32 cellular contexts compared by ENCODE assay signal in the genomic region with DNA sequence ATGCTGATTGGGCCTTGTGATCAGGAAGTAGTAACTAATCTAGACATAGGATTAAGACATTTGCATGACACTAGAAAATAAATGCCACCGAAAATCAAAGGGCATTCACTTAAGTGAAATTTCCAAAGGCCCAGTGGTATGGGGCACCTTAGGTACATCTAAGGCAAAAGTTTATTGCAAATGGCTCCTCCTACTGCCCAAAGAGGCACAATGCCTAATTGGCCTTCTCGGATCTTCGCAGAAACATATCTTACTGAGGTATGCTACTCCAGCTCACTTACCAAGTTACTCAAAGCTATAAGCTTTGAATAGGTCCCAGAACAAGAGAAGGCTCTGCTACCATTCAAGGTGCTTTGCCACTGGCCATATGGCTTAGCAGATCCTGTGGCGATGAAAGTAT.
A peak's percentile ranks its signal among the peaks of the same experiment; 100 is the strongest.
DNase-seq lines count a peak whose midpoint lies in the region; ATAC-seq, FAIRE-seq and TF ChIP-seq lines count a peak whose summit lies in the region.
"Had no signal": no experiment of that assay in that cellular context is flagged by ENCODE, and none has a peak within 500 bp of the region (broad histone marks: within the 10 kb centered on the region; RNA-seq: fewer than 3 reads in every experiment).

No MANE protein-coding gene starts in this region.

- H3K9me3 ChIP-seq in kidney (ENCODE audit: control insufficient read depth in 1 of 2, low read length in 2 of 2), result no peaks in the 10 kb centered on the region
- H3K9me3 ChIP-seq: adrenal gland; BLaER1 treated with 17β-estradiol and CSF1 and Interleukin-3, amounts not matched to agents 10 nM and 100 nM; heart left ventricle; neutrophil; prostate gland; sigmoid colon; upper lobe of left lung had no signal

- H3K4me3 ChIP-seq in LNCaP clone FGC (ENCODE audit: low read depth, low read length) (no peak overlapping the region), kidney epithelial cell (ENCODE audit: low read depth, low read length) (no peak overlapping the region), kidney (ENCODE audit: low read length in 2 of 2) (no peak overlapping the region)
- H3K4me3 ChIP-seq: adrenal gland; BLaER1 treated with 17β-estradiol and CSF1 and Interleukin-3, amounts not matched to agents 10 nM and 100 nM; heart left ventricle; prostate gland; sigmoid colon; upper lobe of left lung had no signal

- no peak overlapping the region for H3K4me3 Mint-ChIP-seq in WTC11
- H3K4me3 Mint-ChIP-seq in effector memory CD8-positive, alpha-beta T cell, result no peak overlapping the region
- H3K4me3 Mint-ChIP-seq: activated B cell treated with CpG ODN at 0.5 μM for 24 hours; activated T-cell treated with anti-CD3 and anti-CD28 coated beads, Interleukin-2, amount 50 U/mL, for 72 hours; stimulated activated naive B cell treated with anti-CD40 and anti-IgM and Interleukin-4, amounts not matched to agents 10 μg/mL and 1 μg/mL and 100 μg/mL, for 72 hours had no signal

- no peaks in the 10 kb centered on the region for H3K4me1 ChIP-seq in kidney (ENCODE audit: control insufficient read depth in 1 of 2, insufficient read depth in 1 of 2, low read depth in 1 of 2, low read length in 2 of 2)
- H3K4me1 ChIP-seq: prostate gland had no signal

- no peak for FAIRE-seq in kidney (lab: Jason Lieb, UNC)

- intact Hi-C loops in kidney (cut with DNase I), result no loop called here

- no peak overlapping the region for H3K27ac Mint-ChIP-seq in WTC11
- no peak overlapping the region for H3K27ac Mint-ChIP-seq in effector memory CD8-positive, alpha-beta T cell
- H3K27ac Mint-ChIP-seq: activated B cell treated with CpG ODN at 0.5 μM for 24 hours; activated T-cell treated with anti-CD3 and anti-CD28 coated beads, Interleukin-2, amount 50 U/mL, for 72 hours; stimulated activated naive B cell treated with anti-CD40 and anti-IgM and Interleukin-4, amounts not matched to agents 10 μg/mL and 1 μg/mL and 100 μg/mL, for 72 hours had no signal

- no peak overlapping the region for H3K9ac ChIP-seq in kidney (ENCODE audit: low read length in 2 of 2)
- H3K9ac ChIP-seq: BLaER1 treated with 17β-estradiol and CSF1 and Interleukin-3, amounts not matched to agents 10 nM and 100 nM had no signal

- H3K36me3 Mint-ChIP-seq in WTC11, result no peaks in the 10 kb centered on the region
- no peaks in the 10 kb centered on the region for H3K36me3 Mint-ChIP-seq in effector memory CD8-positive, alpha-beta T cell (ENCODE audit: insufficient read depth)

- H3K36me3 ChIP-seq in kidney epithelial cell (ENCODE audit: control insufficient read depth, insufficient read depth, low read length) (no peaks in the 10 kb centered on the region), kidney (ENCODE audit: control insufficient read depth in 1 of 2, insufficient read depth in 2 of 2, low read length in 2 of 2) (no peaks in the 10 kb centered on the region)
- H3K36me3 ChIP-seq: adrenal gland; BLaER1 treated with 17β-estradiol and CSF1 and Interleukin-3, amounts not matched to agents 10 nM and 100 nM; heart left ventricle; neutrophil; prostate gland; sigmoid colon; upper lobe of left lung had no signal

- no peak overlapping the region for H3K27ac ChIP-seq in kidney (ENCODE audit: low read depth in 2 of 2, low read length in 2 of 2)
- H3K27ac ChIP-seq: adrenal gland; BLaER1 treated with 17β-estradiol and CSF1 and Interleukin-3, amounts not matched to agents 10 nM and 100 nM; epithelial cell of prostate; heart left ventricle; neutrophil; prostate gland; sigmoid colon; upper lobe of left lung had no signal

- peaks cover 4% of the 10 kb centered on the region for H3K27me3 Mint-ChIP-seq in WTC11 (ENCODE audit: low read depth)
- H3K27me3 Mint-ChIP-seq in effector memory CD8-positive, alpha-beta T cell, result peaks cover 2 to 13% of the 10 kb centered on the region in 2 donors
- H3K27me3 Mint-ChIP-seq: activated B cell treated with CpG ODN at 0.5 μM for 24 hours; stimulated activated naive B cell treated with anti-CD40 and anti-IgM and Interleukin-4, amounts not matched to agents 10 μg/mL and 1 μg/mL and 100 μg/mL, for 72 hours had no signal

- 0 out of 2 replicates have a peak, but pooled peaks have one; percentile 24 for TF ChIP-seq CTCF in LNCaP clone FGC (IDR thresholded peaks at IDR 0.05; ENCODE audit: control insufficient read depth, extremely low read depth, insufficient read depth)
- no peak for TF ChIP-seq CTCF in WTC11 (IDR thresholded peaks at IDR 0.05)
- peak; percentile 5 for TF ChIP-seq CTCF in kidney epithelial cell (IDR thresholded peaks at IDR 0.05; ENCODE audit: insufficient read depth, low read length, poor library complexity, severe bottlenecking)
- TF ChIP-seq CTCF in kidney (IDR thresholded peaks at IDR 0.05; ENCODE audit: borderline replicate concordance, extremely low read depth, insufficient read depth), result no peak

- ATAC-seq in WTC11 (peak; percentile 75), HG02840 (IDR thresholded peaks at IDR 0.05; ENCODE audit: low FRiP score, unreplicated experiment) (no peak)
- ATAC-seq in effector memory CD8-positive, alpha-beta T cell (replicated peaks), result no peak
- ATAC-seq: activated T-cell treated with anti-CD3 and anti-CD28 coated beads, Interleukin-2, amount 50 U/mL, for 72 hours; heart left ventricle; stimulated activated naive B cell treated with anti-CD40 and anti-IgM and Interleukin-4, amounts not matched to agents 10 μg/mL and 1 μg/mL and 100 μg/mL, for 72 hours had no signal

- H3K27me3 ChIP-seq in kidney epithelial cell (ENCODE audit: control insufficient read depth, insufficient read depth, low read length), result peaks cover 4% of the 10 kb centered on the region
- H3K27me3 ChIP-seq: adrenal gland; BLaER1 treated with 17β-estradiol and CSF1 and Interleukin-3, amounts not matched to agents 10 nM and 100 nM; heart left ventricle; neutrophil; sigmoid colon; upper lobe of left lung had no signal

- CTCF ChIA-PET in WTC11 (lab: Charles Lee), result interaction anchor here (1.4 to 6.0 kb wide), 6 partner anchors 12 to 170 kb away, joined by 4 to 62 read pairs (median 21); no protein-coding TSS in a partner anchor

- peak; percentile 1 for DNase-seq in ELR (ENCODE audit: low read depth)
- DNase-seq in LNCaP clone FGC (ENCODE audit: low read depth), result no peak
- DNase-seq in WTC11 (ENCODE audit: low spot score), result no peak
- no peak for DNase-seq in kidney epithelial cell (ENCODE audit: low read depth)
- no peak for DNase-seq in kidney
- no peak for DNase-seq in effector memory CD8-positive, alpha-beta T cell
- DNase-seq: activated B cell treated with CpG ODN at 0.5 μM for 24 hours; activated CD4-positive, alpha-beta T cell treated with anti-CD3 and anti-CD28 coated beads, Interleukin-2, amount 50 U/mL, for 4 hours; activated naive CD4-positive, alpha-beta T cell; activated T-cell treated with anti-CD3 and anti-CD28 coated beads, Interleukin-2, amount 50 U/mL, for 72 hours; adrenal gland; COR-L47; GF-D8; heart left ventricle; Kasumi-1; mesenchymal stem cell; NCI-H1092 treated with DMSO at 0.1 percent for 48 hours; NCI-H187 treated with DMSO at 0.1 percent for 48 hours; NCI-H345; NCI-H748 treated with DMSO at 0.1 percent for 48 hours; Right ventricle myocardium superior; sigmoid colon; stimulated activated CD4-positive, alpha-beta T cell treated with anti-CD3 and anti-CD28 coated beads, Interleukin-15, amount 100 ng/mL, for 24 hours; stimulated activated naive B cell treated with anti-CD40 and anti-IgM and Interleukin-4, amounts not matched to agents 10 μg/mL and 1 μg/mL and 100 μg/mL, for 72 hours; SW 1271; T-helper 9 cell; upper lobe of left lung had no signal

- peaks cover 9% of the 10 kb centered on the region for H3K9me3 Mint-ChIP-seq in WTC11
- no peaks in the 10 kb centered on the region for H3K9me3 Mint-ChIP-seq in effector memory CD8-positive, alpha-beta T cell
- H3K9me3 Mint-ChIP-seq: activated B cell treated with CpG ODN at 0.5 μM for 24 hours; activated T-cell treated with anti-CD3 and anti-CD28 coated beads, Interleukin-2, amount 50 U/mL, for 72 hours; stimulated activated naive B cell treated with anti-CD40 and anti-IgM and Interleukin-4, amounts not matched to agents 10 μg/mL and 1 μg/mL and 100 μg/mL, for 72 hours had no signal

- POLR2A ChIA-PET in WTC11 (lab: Charles Lee), result no interaction called here

- H3K4me1 Mint-ChIP-seq in WTC11, result no peaks in the 10 kb centered on the region
- peaks cover 0 to 3% of the 10 kb centered on the region in 2 donors for H3K4me1 Mint-ChIP-seq in effector memory CD8-positive, alpha-beta T cell (ENCODE audit: low read depth in 2 of 2)

TF ChIP-seq in WTC11, 78 proteins besides CTCF, POLR2A, EP300 and RAD21 (continues in another document):
- TF ChIP-seq ZNF512 (CRISPR knock-in tag; IDR thresholded peaks at IDR 0.05; ENCODE audit: borderline replicate concordance) (no peak), RORB (CRISPR knock-in tag; IDR thresholded peaks at IDR 0.05) (no peak), TCF7 (CRISPR knock-in tag; IDR thresholded peaks at IDR 0.05; ENCODE audit: low read depth) (no peak), TEAD1 (CRISPR knock-in tag; IDR thresholded peaks at IDR 0.05) (no peak)
- TF ChIP-seq, protein P1, sequence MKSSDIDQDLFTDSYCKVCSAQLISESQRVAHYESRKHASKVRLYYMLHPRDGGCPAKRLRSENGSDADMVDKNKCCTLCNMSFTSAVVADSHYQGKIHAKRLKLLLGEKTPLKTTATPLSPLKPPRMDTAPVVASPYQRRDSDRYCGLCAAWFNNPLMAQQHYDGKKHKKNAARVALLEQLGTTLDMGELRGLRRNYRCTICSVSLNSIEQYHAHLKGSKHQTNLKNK (CRISPR knock-in tag; IDR thresholded peaks at IDR 0.05), result no peak
- TF ChIP-seq, protein P2, sequence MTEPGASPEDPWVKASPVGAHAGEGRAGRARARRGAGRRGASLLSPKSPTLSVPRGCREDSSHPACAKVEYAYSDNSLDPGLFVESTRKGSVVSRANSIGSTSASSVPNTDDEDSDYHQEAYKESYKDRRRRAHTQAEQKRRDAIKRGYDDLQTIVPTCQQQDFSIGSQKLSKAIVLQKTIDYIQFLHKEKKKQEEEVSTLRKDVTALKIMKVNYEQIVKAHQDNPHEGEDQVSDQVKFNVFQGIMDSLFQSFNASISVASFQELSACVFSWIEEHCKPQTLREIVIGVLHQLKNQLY (CRISPR knock-in tag; IDR thresholded peaks at IDR 0.05), result no peak

Comparison
In these comparisons a context has a peak if more than half of its experiments do, and no peak if none do; other contexts are left out.
1. CTCF ChIP-seq: peak in LNCaP clone FGC (single experiment) and kidney epithelial cell (single experiment); none in WTC11 (single experiment) and kidney (single experiment).